In genomic region chr3:10259798-10260197, GRCh38 we compare ENCODE assay signal across 20 cellular contexts. TPM values are rescaled to one million over a fixed set of nuclear protein-coding genes. Genes with fewer than 3 reads are reported as not detected.
DNase-seq lines count a peak whose midpoint lies in the region; ATAC-seq and TF ChIP-seq lines count a peak whose summit lies in the region.
"Had no signal": no experiment of that assay in that cellular context is flagged by ENCODE, and none has a peak within 500 bp of the region (broad histone marks: within the 10 kb centered on the region; RNA-seq: fewer than 3 reads in every experiment).

No MANE protein-coding gene starts in this region.

- POLR2A ChIA-PET in activated CD8-positive, alpha-beta T cell treated with anti-CD3 and anti-CD28 coated beads for 36 hours (lab: Charles Lee), result interaction anchor here (0.6 kb wide), 1 partner anchor 265 kb away, joined by 3 read pairs; no protein-coding TSS in a partner anchor
- POLR2A ChIA-PET in activated CD8-positive, alpha-beta T cell treated with anti-CD3 and anti-CD28 coated beads, Interleukin-2, amount 10 ng/mL, durations not matched to agents 7 days and 5 days (lab: Charles Lee), result interaction anchor here (1.6 kb wide), 1 partner anchor 12 kb away, joined by 5 read pairs; the partner anchor contains the start of gene TATDN2
- POLR2A ChIA-PET in CD4-positive, alpha-beta memory T cell (lab: Charles Lee; ENCODE audit: partially characterized antibody), result interaction anchor here (0.9 to 1.7 kb wide), 3 partner anchors 10 to 17 kb away, joined by 4 to 5 read pairs (median 4); partner anchors contain the start of gene TATDN2
- POLR2A ChIA-PET in naive thymus-derived CD8-positive, alpha-beta T cell (lab: Charles Lee), result interaction anchor here (0.6 kb wide), 1 partner anchor 13 kb away, joined by 4 read pairs; no protein-coding TSS in a partner anchor

- peaks cover 18% of the 10 kb centered on the region for H3K36me3 ChIP-seq in CD4-positive, alpha-beta memory T cell (ENCODE audit: insufficient read depth, low read length)

- H3K9me3 ChIP-seq in CD4-positive, alpha-beta memory T cell (ENCODE audit: control insufficient read depth in 1 of 2, low read length in 2 of 2), result no peaks in the 10 kb centered on the region
- H3K9me3 ChIP-seq: A549 had no signal

- H3K27ac ChIP-seq in CD4-positive, alpha-beta memory T cell (ENCODE audit: low read depth, low read length), result no peak overlapping the region
- H3K27ac ChIP-seq: A549, C4-2B, GM23248 had no signal

- peak overlapping the region; percentile 66 for H3K27ac Mint-ChIP-seq in activated CD8-positive, alpha-beta T cell treated with anti-CD3 and anti-CD28 coated beads for 36 hours
- no peak overlapping the region for H3K27ac Mint-ChIP-seq in activated CD8-positive, alpha-beta T cell treated with anti-CD3 and anti-CD28 coated beads, Interleukin-2, amount 10 ng/mL, durations not matched to agents 7 days and 5 days
- H3K27ac Mint-ChIP-seq in CD4-positive, alpha-beta memory T cell, result peak overlapping the region; percentile 72 to 92 (median 85)
- H3K27ac Mint-ChIP-seq in activated T-helper 2 cell treated with anti-CD3 and anti-CD28 coated beads, Interferon-gamma antibody, Interleukin-2, Interleukin-4, amounts not matched to agents 10 μg/mL and 5 μg/mL and 100 μg/mL, durations not matched to agents 14 hours and 24 hours and 36 hours, result peak overlapping the region; percentile 26
- peak overlapping the region; percentile 68 to 92 (median 80) for H3K27ac Mint-ChIP-seq in naive thymus-derived CD8-positive, alpha-beta T cell

- CTCF ChIA-PET in activated CD8-positive, alpha-beta T cell treated with anti-CD3 and anti-CD28 coated beads for 36 hours (lab: Charles Lee), result interaction anchor here (1.6 kb wide), 1 partner anchor 9 kb away, joined by 6 read pairs; no protein-coding TSS in a partner anchor
- CTCF ChIA-PET in activated CD8-positive, alpha-beta T cell treated with anti-CD3 and anti-CD28 coated beads, Interleukin-2, amount 10 ng/mL, durations not matched to agents 7 days and 5 days (lab: Charles Lee), result interaction anchor here (1.0 kb wide), 1 partner anchor 62 kb away, joined by 3 read pairs; no protein-coding TSS in a partner anchor
- CTCF ChIA-PET in CD4-positive, alpha-beta memory T cell (lab: Charles Lee; ENCODE audit: partially characterized antibody), result no interaction called here

- intact Hi-C loops in activated CD8-positive, alpha-beta T cell treated with anti-CD3 and anti-CD28 coated beads for 36 hours (cut with micrococcal nuclease), result no loop called here
- intact Hi-C loops in CD4-positive, alpha-beta memory T cell (cut with micrococcal nuclease), result no loop called here
- intact Hi-C loops in activated T-helper 2 cell treated with anti-CD3 and anti-CD28 coated beads, Interferon-gamma antibody, Interleukin-2, Interleukin-4, amounts not matched to agents 10 μg/mL and 5 μg/mL and 100 μg/mL, durations not matched to agents 14 hours and 24 hours and 36 hours (cut with micrococcal nuclease), result no loop called here

- peaks cover 69% of the 10 kb centered on the region for H3K4me1 ChIP-seq in CD4-positive, alpha-beta memory T cell (ENCODE audit: insufficient read depth, low read length)
- H3K4me1 ChIP-seq: A549 had no signal

- DNase-seq in activated CD8-positive, alpha-beta T cell treated with anti-CD3 and anti-CD28 coated beads for 36 hours, result no peak
- DNase-seq in activated CD8-positive, alpha-beta T cell treated with anti-CD3 and anti-CD28 coated beads, Interleukin-2, amount 10 ng/mL, durations not matched to agents 7 days and 5 days, result no peak
- no peak for DNase-seq in CD4-positive, alpha-beta memory T cell
- no peak for DNase-seq in activated T-helper 2 cell treated with anti-CD3 and anti-CD28 coated beads, Interferon-gamma antibody, Interleukin-2, Interleukin-4, amounts not matched to agents 10 μg/mL and 5 μg/mL and 100 μg/mL, durations not matched to agents 14 hours and 24 hours and 36 hours (ENCODE audit: low spot score)
- no peak for DNase-seq in naive thymus-derived CD8-positive, alpha-beta T cell
- no peak for DNase-seq in NCI-H2081 (lab: John Stamatoyannopoulos, UW)
- DNase-seq: DMS79, GM23248, IMR-90, Kasumi-1, NCI-H187 treated with DMSO at 0.1 percent for 48 hours, NCI-H2171, NCI-H510A, NCI-H82 had no signal

- H3K36me3 Mint-ChIP-seq in activated CD8-positive, alpha-beta T cell treated with anti-CD3 and anti-CD28 coated beads for 36 hours (ENCODE audit: low read depth), result peaks cover 77% of the 10 kb centered on the region
- peaks cover 73% of the 10 kb centered on the region for H3K36me3 Mint-ChIP-seq in activated CD8-positive, alpha-beta T cell treated with anti-CD3 and anti-CD28 coated beads, Interleukin-2, amount 10 ng/mL, durations not matched to agents 7 days and 5 days (ENCODE audit: low read depth)
- H3K36me3 Mint-ChIP-seq in CD4-positive, alpha-beta memory T cell, result peaks cover 49 to 70% of the 10 kb centered on the region in 2 donors
- H3K36me3 Mint-ChIP-seq in activated T-helper 2 cell treated with anti-CD3 and anti-CD28 coated beads, Interferon-gamma antibody, Interleukin-2, Interleukin-4, amounts not matched to agents 10 μg/mL and 5 μg/mL and 100 μg/mL, durations not matched to agents 14 hours and 24 hours and 36 hours (ENCODE audit: low read depth), result peaks cover 91% of the 10 kb centered on the region
- H3K36me3 Mint-ChIP-seq in naive thymus-derived CD8-positive, alpha-beta T cell, result peaks cover 0 to 92% (median 16%) of the 10 kb centered on the region in 3 donors

- no peaks in the 10 kb centered on the region for H3K27me3 Mint-ChIP-seq in activated CD8-positive, alpha-beta T cell treated with anti-CD3 and anti-CD28 coated beads for 36 hours
- H3K27me3 Mint-ChIP-seq in activated CD8-positive, alpha-beta T cell treated with anti-CD3 and anti-CD28 coated beads, Interleukin-2, amount 10 ng/mL, durations not matched to agents 7 days and 5 days (ENCODE audit: low read depth), result no peaks in the 10 kb centered on the region
- H3K27me3 Mint-ChIP-seq in CD4-positive, alpha-beta memory T cell, result no peaks in the 10 kb centered on the region
- H3K27me3 Mint-ChIP-seq in activated T-helper 2 cell treated with anti-CD3 and anti-CD28 coated beads, Interferon-gamma antibody, Interleukin-2, Interleukin-4, amounts not matched to agents 10 μg/mL and 5 μg/mL and 100 μg/mL, durations not matched to agents 14 hours and 24 hours and 36 hours (ENCODE audit: low read depth), result no peaks in the 10 kb centered on the region
- no peaks in the 10 kb centered on the region for H3K27me3 Mint-ChIP-seq in naive thymus-derived CD8-positive, alpha-beta T cell

- ATAC-seq in activated CD8-positive, alpha-beta T cell treated with anti-CD3 and anti-CD28 coated beads for 36 hours, result no peak
- ATAC-seq in activated CD8-positive, alpha-beta T cell treated with anti-CD3 and anti-CD28 coated beads, Interleukin-2, amount 10 ng/mL, durations not matched to agents 7 days and 5 days, result no peak
- no peak for ATAC-seq in naive thymus-derived CD8-positive, alpha-beta T cell
- ATAC-seq in GM18520 (IDR thresholded peaks at IDR 0.05; ENCODE audit: unreplicated experiment), result no peak
- no peak for ATAC-seq in GM21381 (IDR thresholded peaks at IDR 0.05; ENCODE audit: unreplicated experiment)
- ATAC-seq: A549, HCT116 had no signal

- no peaks in the 10 kb centered on the region for H3K27me3 ChIP-seq in CD4-positive, alpha-beta memory T cell (ENCODE audit: insufficient read depth, low read length)

- peaks cover 73% of the 10 kb centered on the region for H3K4me1 Mint-ChIP-seq in activated CD8-positive, alpha-beta T cell treated with anti-CD3 and anti-CD28 coated beads for 36 hours (ENCODE audit: low read depth)
- H3K4me1 Mint-ChIP-seq in activated CD8-positive, alpha-beta T cell treated with anti-CD3 and anti-CD28 coated beads, Interleukin-2, amount 10 ng/mL, durations not matched to agents 7 days and 5 days (ENCODE audit: low read depth), result peaks cover 59% of the 10 kb centered on the region
- H3K4me1 Mint-ChIP-seq in CD4-positive, alpha-beta memory T cell, result peaks cover 42 to 82% (median 69%) of the 10 kb centered on the region in 4 donors
- H3K4me1 Mint-ChIP-seq in activated T-helper 2 cell treated with anti-CD3 and anti-CD28 coated beads, Interferon-gamma antibody, Interleukin-2, Interleukin-4, amounts not matched to agents 10 μg/mL and 5 μg/mL and 100 μg/mL, durations not matched to agents 14 hours and 24 hours and 36 hours (ENCODE audit: low read depth), result peaks cover 47% of the 10 kb centered on the region
- peaks cover 45 to 84% (median 81%) of the 10 kb centered on the region in 4 donors for H3K4me1 Mint-ChIP-seq in naive thymus-derived CD8-positive, alpha-beta T cell

- no peak overlapping the region for H3K4me3 ChIP-seq in CD4-positive, alpha-beta memory T cell (ENCODE audit: low read length in 2 of 2)
- H3K4me3 ChIP-seq: A549, GM23248 had no signal

- TF ChIP-seq CTCF in activated CD8-positive, alpha-beta T cell treated with anti-CD3 and anti-CD28 coated beads for 36 hours (IDR thresholded peaks at IDR 0.05), result no peak

- no peak overlapping the region for H3K4me3 Mint-ChIP-seq in activated CD8-positive, alpha-beta T cell treated with anti-CD3 and anti-CD28 coated beads for 36 hours
- no peak overlapping the region for H3K4me3 Mint-ChIP-seq in activated CD8-positive, alpha-beta T cell treated with anti-CD3 and anti-CD28 coated beads, Interleukin-2, amount 10 ng/mL, durations not matched to agents 7 days and 5 days
- peak overlapping the region in 2 of 8 donors; percentile 5 to 6 for H3K4me3 Mint-ChIP-seq in CD4-positive, alpha-beta memory T cell
- H3K4me3 Mint-ChIP-seq in activated T-helper 2 cell treated with anti-CD3 and anti-CD28 coated beads, Interferon-gamma antibody, Interleukin-2, Interleukin-4, amounts not matched to agents 10 μg/mL and 5 μg/mL and 100 μg/mL, durations not matched to agents 14 hours and 24 hours and 36 hours (ENCODE audit: low read depth), result no peak overlapping the region
- no peak overlapping the region for H3K4me3 Mint-ChIP-seq in naive thymus-derived CD8-positive, alpha-beta T cell

- H3K9me3 Mint-ChIP-seq in activated CD8-positive, alpha-beta T cell treated with anti-CD3 and anti-CD28 coated beads for 36 hours, result no peaks in the 10 kb centered on the region
- no peaks in the 10 kb centered on the region for H3K9me3 Mint-ChIP-seq in activated CD8-positive, alpha-beta T cell treated with anti-CD3 and anti-CD28 coated beads, Interleukin-2, amount 10 ng/mL, durations not matched to agents 7 days and 5 days (ENCODE audit: insufficient read depth)
- peaks cover 0 to 1% (median 0%) of the 10 kb centered on the region in 8 donors for H3K9me3 Mint-ChIP-seq in CD4-positive, alpha-beta memory T cell
- no peaks in the 10 kb centered on the region for H3K9me3 Mint-ChIP-seq in activated T-helper 2 cell treated with anti-CD3 and anti-CD28 coated beads, Interferon-gamma antibody, Interleukin-2, Interleukin-4, amounts not matched to agents 10 μg/mL and 5 μg/mL and 100 μg/mL, durations not matched to agents 14 hours and 24 hours and 36 hours
- H3K9me3 Mint-ChIP-seq in naive thymus-derived CD8-positive, alpha-beta T cell, result no peaks in the 10 kb centered on the region

RNA-seq across cellular contexts. Expression of gene TATDN2, which starts 11.5 kb away (rescaled TPM):
- 10 to 100 TPM; 37.1 to 38.5 TPM for total RNA-seq in activated CD8-positive, alpha-beta T cell treated with anti-CD3 and anti-CD28 coated beads for 36 hours
- total RNA-seq in activated CD8-positive, alpha-beta T cell treated with anti-CD3 and anti-CD28 coated beads, Interleukin-2, amount 10 ng/mL, durations not matched to agents 7 days and 5 days, result 10 to 100 TPM; 57.0 to 61.6 TPM
- total RNA-seq in CD4-positive, alpha-beta memory T cell, result 10 to 100 TPM; 76.1 to 79.3 TPM
- 10 to 100 TPM in 1 of 2 donors, 1 to 10 TPM in 1; 8.4 to 20.1 TPM for polyA plus RNA-seq in CD4-positive, alpha-beta memory T cell
- total RNA-seq in activated T-helper 2 cell treated with anti-CD3 and anti-CD28 coated beads, Interferon-gamma antibody, Interleukin-2, Interleukin-4, amounts not matched to agents 10 μg/mL and 5 μg/mL and 100 μg/mL, durations not matched to agents 14 hours and 24 hours and 36 hours, result 64.9 and 65.6 TPM in 2 replicates
- total RNA-seq in naive thymus-derived CD8-positive, alpha-beta T cell, result 10 to 100 TPM; 68.1 to 71.1 TPM
- polyA plus RNA-seq in naive thymus-derived CD8-positive, alpha-beta T cell, result 10 to 100 TPM; 11.5 to 20.9 (median 14.5) TPM

RNA-seq across cellular contexts. Expression of gene GHRL, which starts 32.9 kb away (rescaled TPM):
- under 1 TPM in 1 of 2 experiments, not detected in 1; 0.22 TPM for total RNA-seq in activated CD8-positive, alpha-beta T cell treated with anti-CD3 and anti-CD28 coated beads for 36 hours
- total RNA-seq in activated CD8-positive, alpha-beta T cell treated with anti-CD3 and anti-CD28 coated beads, Interleukin-2, amount 10 ng/mL, durations not matched to agents 7 days and 5 days, result under 1 TPM; 0.21 to 0.63 TPM
- total RNA-seq in CD4-positive, alpha-beta memory T cell, result 1 to 10 TPM in 1 of 2 experiments, not detected in 1; 1.1 TPM
- polyA plus RNA-seq in CD4-positive, alpha-beta memory T cell, result under 1 TPM in 1 of 2 donors, not detected in 1; 0.75 TPM
- 0.98 and 2.1 TPM in 2 replicates for total RNA-seq in activated T-helper 2 cell treated with anti-CD3 and anti-CD28 coated beads, Interferon-gamma antibody, Interleukin-2, Interleukin-4, amounts not matched to agents 10 μg/mL and 5 μg/mL and 100 μg/mL, durations not matched to agents 14 hours and 24 hours and 36 hours
- 1 to 10 TPM; 1.3 to 1.4 TPM for total RNA-seq in naive thymus-derived CD8-positive, alpha-beta T cell
- polyA plus RNA-seq in naive thymus-derived CD8-positive, alpha-beta T cell, result 1 to 10 TPM in 1 of 3 donors, under 1 TPM in 1, not detected in 1; 0.22 to 3.2 TPM
- total RNA-seq: G401, GM23248, IMR-90 had no signal
- polyA plus RNA-seq: A549 had no signal
